In genomic region chr3:19147905-19148767, GRCh38 we compare ENCODE assay signal across 1 cellular context.
TF ChIP-seq lines count a peak whose summit lies in the region.

Gene KCNH8, plus strand, starts transcription at chr3:19148510. Its CDS starts 210 bp downstream, at chr3:19148720.

TF ChIP-seq in HEK293, 187 proteins besides CTCF, POLR2A, EP300 and RAD21 (continued from another document and continues in another):
- TF ChIP-seq ZSCAN4 (tag by site-specific recombination; IDR thresholded peaks at IDR 0.05) (no peak), ZNF132 (tag by site-specific recombination; IDR thresholded peaks at IDR 0.05; ENCODE audit: borderline replicate concordance) (no peak), MEIS1 (CRISPR knock-in tag; IDR thresholded peaks at IDR 0.05; ENCODE audit: borderline replicate concordance) (no peak), ZNF121 (tag by site-specific recombination; IDR thresholded peaks at IDR 0.05) (no peak), ZNF670 (tag by site-specific recombination; IDR thresholded peaks at IDR 0.05; ENCODE audit: low read depth) (no peak), ZNF561 (tag by site-specific recombination; IDR thresholded peaks at IDR 0.05; ENCODE audit: borderline replicate concordance) (no peak), ZBTB17 (tag by site-specific recombination; IDR thresholded peaks at IDR 0.05) (no peak), ZNF155 (tag by site-specific recombination; IDR thresholded peaks at IDR 0.05) (no peak), ZNF24 (tag by site-specific recombination; IDR thresholded peaks at IDR 0.05) (no peak), ZNF548 (tag by site-specific recombination; IDR thresholded peaks at IDR 0.05) (no peak), ZNF23 (tag by site-specific recombination; IDR thresholded peaks at IDR 0.05; ENCODE audit: borderline replicate concordance) (no peak), ZFP3 (tag by site-specific recombination; IDR thresholded peaks at IDR 0.05; ENCODE audit: low read depth) (no peak), ZNF510 (tag by site-specific recombination; IDR thresholded peaks at IDR 0.05; ENCODE audit: insufficient replicate concordance) (no peak), ZSCAN18 (tag by site-specific recombination; IDR thresholded peaks at IDR 0.05) (no peak), ZNF664 (tag by site-specific recombination; IDR thresholded peaks at IDR 0.05) (no peak), ZEB2 (tag by site-specific recombination; IDR thresholded peaks at IDR 0.05) (no peak), KLF1 (tag by site-specific recombination; IDR thresholded peaks at IDR 0.05) (peak; percentile 25; the same call in 1 of the 2 replicates), ZIC2 (tag by site-specific recombination; IDR thresholded peaks at IDR 0.05) (peak; percentile 88), ZNF157 (tag by site-specific recombination; IDR thresholded peaks at IDR 0.05) (no peak), ZNF792 (tag by site-specific recombination; IDR thresholded peaks at IDR 0.05) (no peak), EGR2 (tag by site-specific recombination; IDR thresholded peaks at IDR 0.05; ENCODE audit: low read depth) (peak; percentile 60; the same call in 1 of the 2 replicates), ZNF311 (tag by site-specific recombination; IDR thresholded peaks at IDR 0.05; ENCODE audit: borderline replicate concordance) (no peak), ZNF48 (tag by site-specific recombination; IDR thresholded peaks at IDR 0.05) (no peak), ZNF677 (tag by site-specific recombination; IDR thresholded peaks at IDR 0.05) (no peak), ZBTB20 (tag by site-specific recombination; IDR thresholded peaks at IDR 0.05) (peak; percentile 56; the same call in 1 of the 2 replicates), ZNF692 (tag by site-specific recombination; IDR thresholded peaks at IDR 0.05) (no peak), BCL11A (tag by site-specific recombination; IDR thresholded peaks at IDR 0.05; ENCODE audit: low read depth) (no peak), ZFP69B (tag by site-specific recombination; IDR thresholded peaks at IDR 0.05) (no peak), REST (tag by site-specific recombination; IDR thresholded peaks at IDR 0.05) (no peak), ZNF423 (tag by site-specific recombination; IDR thresholded peaks at IDR 0.05) (no peak), KLF8 (tag by site-specific recombination; IDR thresholded peaks at IDR 0.05) (no peak), ZFHX2 (tag by site-specific recombination; conservative IDR thresholded peaks at IDR 0.05) (peak; percentile 88), ZNF214 (tag by site-specific recombination; IDR thresholded peaks at IDR 0.05; ENCODE audit: borderline replicate concordance) (no peak), ZNF639 (tag by site-specific recombination; IDR thresholded peaks at IDR 0.05) (no peak), ZXDB (tag by site-specific recombination; IDR thresholded peaks at IDR 0.05) (no peak), ZBTB11 (tag by site-specific recombination; conservative IDR thresholded peaks at IDR 0.05; ENCODE audit: low read depth) (no peak), BCL6B (tag by site-specific recombination; IDR thresholded peaks at IDR 0.05) (no peak), BCL11B (tag by site-specific recombination; IDR thresholded peaks at IDR 0.05; ENCODE audit: low read depth) (no peak), ZNF335 (tag by site-specific recombination; conservative IDR thresholded peaks at IDR 0.05) (peak; percentile 40; the same call in 1 of the 2 replicates), ZBTB6 (tag by site-specific recombination; IDR thresholded peaks at IDR 0.05) (no peak), ZNF624 (tag by site-specific recombination; IDR thresholded peaks at IDR 0.05) (no peak), ZNF513 (tag by site-specific recombination; IDR thresholded peaks at IDR 0.05) (no peak), ZNF398 (tag by site-specific recombination; IDR thresholded peaks at IDR 0.05) (peak; percentile 63; the same call in 1 of the 2 replicates)
